ENCODE assay signal across 2 cellular contexts in the genomic region with DNA sequence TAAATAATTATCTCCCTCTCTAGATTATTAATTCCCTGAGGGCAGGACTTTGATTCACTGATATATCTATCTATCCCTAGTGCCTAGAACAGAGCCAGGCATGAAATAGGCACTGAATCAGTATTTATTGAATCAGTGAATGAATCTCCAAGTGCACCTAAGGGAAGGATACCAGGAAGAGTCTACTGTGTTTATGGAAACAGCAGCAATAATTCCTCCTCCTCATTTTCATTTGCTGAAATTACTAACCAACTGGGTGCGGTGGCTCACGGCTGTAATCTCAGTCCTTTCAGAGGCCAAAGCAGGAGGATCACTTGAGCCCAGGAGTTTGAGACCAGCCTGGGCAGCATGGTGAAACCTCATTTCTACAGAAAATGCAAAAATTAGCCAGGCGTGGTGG.
TF ChIP-seq lines count a peak whose summit lies in the region.

No MANE protein-coding gene starts in this region.

TF ChIP-seq in liver, 16 proteins besides CTCF, POLR2A, EP300 and RAD21 (continued from another document):
- TF ChIP-seq REST (IDR thresholded peaks at IDR 0.05) (no peak), YY1 (IDR thresholded peaks at IDR 0.05) (no peak), MAX (IDR thresholded peaks at IDR 0.05) (no peak), TAF1 (conservative IDR thresholded peaks at IDR 0.05) (no peak), FOXA1 (IDR thresholded peaks at IDR 0.05) (no peak), NR2F2 (IDR thresholded peaks at IDR 0.05) (no peak), JUND (IDR thresholded peaks at IDR 0.05) (no peak), EGR1 (IDR thresholded peaks at IDR 0.05; ENCODE audit: low read depth in 2 of 2) (no peak), GABPA (IDR thresholded peaks at IDR 0.05 in 1 of 2, conservative IDR thresholded peaks at IDR 0.05 in 1 of 2) (no peak)
- TF ChIP-seq, protein P1, sequence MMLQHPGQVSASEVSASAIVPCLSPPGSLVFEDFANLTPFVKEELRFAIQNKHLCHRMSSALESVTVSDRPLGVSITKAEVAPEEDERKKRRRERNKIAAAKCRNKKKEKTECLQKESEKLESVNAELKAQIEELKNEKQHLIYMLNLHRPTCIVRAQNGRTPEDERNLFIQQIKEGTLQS (IDR thresholded peaks at IDR 0.05): no peak

TF ChIP-seq in GM23338, 12 proteins besides CTCF, POLR2A, EP300 and RAD21:
- TF ChIP-seq, protein P2, sequence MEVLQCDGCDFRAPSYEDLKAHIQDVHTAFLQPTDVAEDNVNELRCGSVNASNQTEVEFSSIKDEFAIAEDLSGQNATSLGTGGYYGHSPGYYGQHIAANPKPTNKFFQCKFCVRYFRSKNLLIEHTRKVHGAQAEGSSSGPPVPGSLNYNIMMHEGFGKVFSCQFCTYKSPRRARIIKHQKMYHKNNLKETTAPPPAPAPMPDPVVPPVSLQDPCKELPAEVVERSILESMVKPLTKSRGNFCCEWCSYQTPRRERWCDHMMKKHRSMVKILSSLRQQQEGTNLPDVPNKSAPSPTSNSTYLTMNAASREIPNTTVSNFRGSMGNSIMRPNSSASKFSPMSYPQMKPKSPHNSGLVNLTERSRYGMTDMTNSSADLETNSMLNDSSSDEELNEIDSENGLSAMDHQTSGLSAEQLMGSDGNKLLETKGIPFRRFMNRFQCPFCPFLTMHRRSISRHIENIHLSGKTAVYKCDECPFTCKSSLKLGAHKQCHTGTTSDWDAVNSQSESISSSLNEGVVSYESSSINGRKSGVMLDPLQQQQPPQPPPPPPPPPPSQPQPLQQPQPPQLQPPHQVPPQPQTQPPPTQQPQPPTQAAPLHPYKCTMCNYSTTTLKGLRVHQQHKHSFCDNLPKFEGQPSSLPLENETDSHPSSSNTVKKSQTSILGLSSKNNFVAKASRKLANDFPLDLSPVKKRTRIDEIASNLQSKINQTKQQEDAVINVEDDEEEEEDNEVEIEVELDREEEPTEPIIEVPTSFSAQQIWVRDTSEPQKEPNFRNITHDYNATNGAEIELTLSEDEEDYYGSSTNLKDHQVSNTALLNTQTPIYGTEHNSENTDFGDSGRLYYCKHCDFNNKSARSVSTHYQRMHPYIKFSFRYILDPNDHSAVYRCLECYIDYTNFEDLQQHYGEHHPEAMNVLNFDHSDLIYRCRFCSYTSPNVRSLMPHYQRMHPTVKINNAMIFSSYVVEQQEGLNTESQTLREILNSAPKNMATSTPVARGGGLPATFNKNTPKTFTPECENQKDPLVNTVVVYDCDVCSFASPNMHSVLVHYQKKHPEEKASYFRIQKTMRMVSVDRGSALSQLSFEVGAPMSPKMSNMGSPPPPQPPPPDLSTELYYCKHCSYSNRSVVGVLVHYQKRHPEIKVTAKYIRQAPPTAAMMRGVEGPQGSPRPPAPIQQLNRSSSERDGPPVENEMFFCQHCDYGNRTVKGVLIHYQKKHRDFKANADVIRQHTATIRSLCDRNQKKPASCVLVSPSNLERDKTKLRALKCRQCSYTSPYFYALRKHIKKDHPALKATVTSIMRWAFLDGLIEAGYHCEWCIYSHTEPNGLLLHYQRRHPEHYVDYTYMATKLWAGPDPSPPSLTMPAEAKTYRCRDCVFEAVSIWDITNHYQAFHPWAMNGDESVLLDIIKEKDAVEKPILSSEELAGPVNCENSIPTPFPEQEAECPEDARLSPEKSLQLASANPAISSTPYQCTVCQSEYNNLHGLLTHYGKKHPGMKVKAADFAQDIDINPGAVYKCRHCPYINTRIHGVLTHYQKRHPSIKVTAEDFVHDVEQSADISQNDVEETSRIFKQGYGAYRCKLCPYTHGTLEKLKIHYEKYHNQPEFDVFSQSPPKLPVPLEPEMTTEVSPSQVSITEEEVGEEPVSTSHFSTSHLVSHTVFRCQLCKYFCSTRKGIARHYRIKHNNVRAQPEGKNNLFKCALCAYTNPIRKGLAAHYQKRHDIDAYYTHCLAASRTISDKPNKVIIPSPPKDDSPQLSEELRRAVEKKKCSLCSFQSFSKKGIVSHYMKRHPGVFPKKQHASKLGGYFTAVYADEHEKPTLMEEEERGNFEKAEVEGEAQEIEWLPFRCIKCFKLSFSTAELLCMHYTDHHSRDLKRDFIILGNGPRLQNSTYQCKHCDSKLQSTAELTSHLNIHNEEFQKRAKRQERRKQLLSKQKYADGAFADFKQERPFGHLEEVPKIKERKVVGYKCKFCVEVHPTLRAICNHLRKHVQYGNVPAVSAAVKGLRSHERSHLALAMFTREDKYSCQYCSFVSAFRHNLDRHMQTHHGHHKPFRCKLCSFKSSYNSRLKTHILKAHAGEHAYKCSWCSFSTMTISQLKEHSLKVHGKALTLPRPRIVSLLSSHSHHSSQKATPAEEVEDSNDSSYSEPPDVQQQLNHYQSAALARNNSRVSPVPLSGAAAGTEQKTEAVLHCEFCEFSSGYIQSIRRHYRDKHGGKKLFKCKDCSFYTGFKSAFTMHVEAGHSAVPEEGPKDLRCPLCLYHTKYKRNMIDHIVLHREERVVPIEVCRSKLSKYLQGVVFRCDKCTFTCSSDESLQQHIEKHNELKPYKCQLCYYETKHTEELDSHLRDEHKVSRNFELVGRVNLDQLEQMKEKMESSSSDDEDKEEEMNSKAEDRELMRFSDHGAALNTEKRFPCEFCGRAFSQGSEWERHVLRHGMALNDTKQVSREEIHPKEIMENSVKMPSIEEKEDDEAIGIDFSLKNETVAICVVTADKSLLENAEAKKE (CRISPR knock-in tag; IDR thresholded peaks at IDR 0.05): no peak
- no peak for TF ChIP-seq CREB1 (CRISPR knock-in tag; IDR thresholded peaks at IDR 0.05; ENCODE audit: low read depth)
- no peak for TF ChIP-seq ZNF331 (CRISPR knock-in tag; IDR thresholded peaks at IDR 0.05; ENCODE audit: low read depth)
- TF ChIP-seq, protein P3, sequence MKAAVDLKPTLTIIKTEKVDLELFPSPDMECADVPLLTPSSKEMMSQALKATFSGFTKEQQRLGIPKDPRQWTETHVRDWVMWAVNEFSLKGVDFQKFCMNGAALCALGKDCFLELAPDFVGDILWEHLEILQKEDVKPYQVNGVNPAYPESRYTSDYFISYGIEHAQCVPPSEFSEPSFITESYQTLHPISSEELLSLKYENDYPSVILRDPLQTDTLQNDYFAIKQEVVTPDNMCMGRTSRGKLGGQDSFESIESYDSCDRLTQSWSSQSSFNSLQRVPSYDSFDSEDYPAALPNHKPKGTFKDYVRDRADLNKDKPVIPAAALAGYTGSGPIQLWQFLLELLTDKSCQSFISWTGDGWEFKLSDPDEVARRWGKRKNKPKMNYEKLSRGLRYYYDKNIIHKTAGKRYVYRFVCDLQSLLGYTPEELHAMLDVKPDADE (IDR thresholded peaks at IDR 0.05): no peak
- no peak for TF ChIP-seq EZH2 (IDR thresholded peaks at IDR 0.05; ENCODE audit: low read depth, unreplicated experiment)
- TF ChIP-seq ZNF114 (CRISPR knock-in tag; IDR thresholded peaks at IDR 0.05): no peak
- no peak for TF ChIP-seq EZH2phosphoT487 (IDR thresholded peaks at IDR 0.05; ENCODE audit: unreplicated experiment)
- TF ChIP-seq STAT1 (IDR thresholded peaks at IDR 0.05; ENCODE audit: unreplicated experiment): no peak
- TF ChIP-seq POLR2AphosphoS5 (IDR thresholded peaks at IDR 0.05; ENCODE audit: low read depth): no peak
- TF ChIP-seq REST (IDR thresholded peaks at IDR 0.05; ENCODE audit: unreplicated experiment): no peak
- TF ChIP-seq NANOG (IDR thresholded peaks at IDR 0.05; ENCODE audit: borderline replicate concordance): no peak
- TF ChIP-seq JUNB (IDR thresholded peaks at IDR 0.05; ENCODE audit: unreplicated experiment): no peak
